8 cellular contexts compared by ENCODE assay signal in the genomic region with DNA sequence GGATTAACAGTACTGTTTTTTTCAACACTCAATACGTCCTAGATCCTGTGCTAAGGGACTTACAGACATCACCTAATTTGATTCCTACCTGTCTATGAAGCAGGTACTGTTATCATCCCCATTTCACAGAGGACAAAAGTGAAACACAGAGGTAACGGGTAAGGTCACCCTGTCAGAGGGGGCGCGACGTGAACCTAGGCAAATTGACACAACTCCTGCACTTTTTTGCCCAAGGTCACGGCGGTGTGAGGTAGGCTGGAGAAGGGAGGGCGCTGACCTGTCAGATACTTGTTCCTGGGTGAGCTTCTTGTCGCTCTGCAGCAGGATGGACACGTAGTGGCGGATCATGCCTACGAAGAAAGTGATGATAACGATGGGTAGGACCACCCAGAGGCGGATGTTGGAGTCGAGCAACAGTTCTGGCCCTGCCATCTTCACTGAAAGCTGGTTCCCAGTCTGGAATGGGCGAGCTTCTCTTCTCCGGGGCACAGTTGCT. TPM values are rescaled to one million over a fixed set of nuclear protein-coding genes. Genes with fewer than 3 reads are reported as not detected.
DNase-seq lines count a peak whose midpoint lies in the region; ATAC-seq and FAIRE-seq lines count a peak whose summit lies in the region.

No MANE protein-coding gene starts in this region.

- H3K9me3 ChIP-seq in iPS-18c (ENCODE audit: control insufficient read depth, insufficient read depth, low read length) (no peaks in the 10 kb centered on the region), stomach smooth muscle (ENCODE audit: control insufficient read depth in 2 of 2, low read length in 2 of 2) (no peaks in the 10 kb centered on the region)

- peaks cover 7% of the 10 kb centered on the region for H3K36me3 Mint-ChIP-seq in activated CD4-positive, alpha-beta T cell treated with anti-CD3 and anti-CD28 coated beads, Interleukin-2, amount 10 ng/mL, durations not matched to agents 7 days and 5 days (ENCODE audit: low read depth)
- H3K36me3 Mint-ChIP-seq in activated naive CD4-positive, alpha-beta T cell treated with anti-CD3 and anti-CD28 coated beads, Interleukin-2, amount 50 U/mL, for 72 hours, result peaks cover 16 to 19% of the 10 kb centered on the region in 2 donors

- H3K9me3 Mint-ChIP-seq in activated CD4-positive, alpha-beta T cell treated with anti-CD3 and anti-CD28 coated beads, Interleukin-2, amount 10 ng/mL, durations not matched to agents 7 days and 5 days, result no peaks in the 10 kb centered on the region
- no peaks in the 10 kb centered on the region for H3K9me3 Mint-ChIP-seq in activated naive CD4-positive, alpha-beta T cell treated with anti-CD3 and anti-CD28 coated beads, Interleukin-2, amount 50 U/mL, for 72 hours

- no peaks in the 10 kb centered on the region for H3K27me3 Mint-ChIP-seq in activated CD4-positive, alpha-beta T cell treated with anti-CD3 and anti-CD28 coated beads, Interleukin-2, amount 10 ng/mL, durations not matched to agents 7 days and 5 days

- POLR2A ChIA-PET in activated CD4-positive, alpha-beta T cell treated with anti-CD3 and anti-CD28 coated beads, Interleukin-2, amount 10 ng/mL, durations not matched to agents 7 days and 5 days (lab: Charles Lee), result no interaction called here

- H3K9ac ChIP-seq in stomach smooth muscle (ENCODE audit: low read length in 2 of 2), result peak overlapping the region; percentile 91 to 97

- peak overlapping the region; percentile 91 for H3K4me3 Mint-ChIP-seq in activated CD4-positive, alpha-beta T cell treated with anti-CD3 and anti-CD28 coated beads, Interleukin-2, amount 10 ng/mL, durations not matched to agents 7 days and 5 days

- H3K36me3 ChIP-seq in stomach smooth muscle (ENCODE audit: control insufficient read depth in 2 of 2, insufficient read depth in 2 of 2, low read length in 2 of 2), result no peaks in the 10 kb centered on the region

- peak overlapping the region; percentile 74 for H3K4me3 ChIP-seq in iPS-18c (ENCODE audit: insufficient read depth, low read depth, low read length)
- H3K4me3 ChIP-seq in stomach smooth muscle (ENCODE audit: low read length in 2 of 2), result peak overlapping the region; percentile 93 to 100

- peaks cover 16% of the 10 kb centered on the region for H3K4me1 ChIP-seq in stomach smooth muscle (ENCODE audit: control insufficient read depth, insufficient read depth, low read length)

- peak overlapping the region; percentile 82 for H3K27ac ChIP-seq in stomach smooth muscle (ENCODE audit: low read length)

- no peak for FAIRE-seq in frontal cortex (lab: Jason Lieb, UNC)

- CTCF ChIA-PET in activated CD4-positive, alpha-beta T cell treated with anti-CD3 and anti-CD28 coated beads, Interleukin-2, amount 10 ng/mL, durations not matched to agents 7 days and 5 days (lab: Charles Lee), result interaction anchor here (0.7 to 3.7 kb wide), 4 partner anchors 9 to 204 kb away, joined by 4 to 15 read pairs (median 4); no protein-coding TSS in a partner anchor

- peak; percentile 31 for ATAC-seq in HG03097 (IDR thresholded peaks at IDR 0.05; ENCODE audit: low FRiP score, unreplicated experiment)
- ATAC-seq in activated naive CD4-positive, alpha-beta T cell treated with anti-CD3 and anti-CD28 coated beads, Interleukin-2, amount 50 U/mL, for 72 hours, result peak; percentile 41 to 60

- peaks cover 31% of the 10 kb centered on the region for H3K4me1 Mint-ChIP-seq in activated CD4-positive, alpha-beta T cell treated with anti-CD3 and anti-CD28 coated beads, Interleukin-2, amount 10 ng/mL, durations not matched to agents 7 days and 5 days

- no peak for DNase-seq in activated CD4-positive, alpha-beta T cell treated with anti-CD3 and anti-CD28 coated beads, Interleukin-2, amount 10 ng/mL, durations not matched to agents 7 days and 5 days
- no peak for DNase-seq in activated CD4-positive, alpha-beta T cell treated with anti-CD3 and anti-CD28 coated beads for 4 hours
- no peak for DNase-seq in activated naive CD4-positive, alpha-beta T cell treated with anti-CD3 and anti-CD28 coated beads, Interleukin-2, amount 50 U/mL, for 72 hours (ENCODE audit: low spot score in 2 of 2)
- DNase-seq in HK-2 (ENCODE audit: unreplicated experiment) (no peak), frontal cortex (ENCODE audit: low spot score in 2 of 2) (no peak)

- no peaks in the 10 kb centered on the region for H3K27me3 ChIP-seq in stomach smooth muscle (ENCODE audit: control insufficient read depth in 1 of 2, insufficient read depth in 2 of 2, low read length in 2 of 2)

- H3K27ac Mint-ChIP-seq in activated CD4-positive, alpha-beta T cell treated with anti-CD3 and anti-CD28 coated beads, Interleukin-2, amount 10 ng/mL, durations not matched to agents 7 days and 5 days, result peak overlapping the region; percentile 98
- H3K27ac Mint-ChIP-seq in activated naive CD4-positive, alpha-beta T cell treated with anti-CD3 and anti-CD28 coated beads, Interleukin-2, amount 50 U/mL, for 72 hours, result peak overlapping the region; percentile 99 to 100

RNA-seq across cellular contexts. Expression of a gene that starts 0.4 kb away (rescaled TPM):
- total RNA-seq in activated CD4-positive, alpha-beta T cell treated with anti-CD3 and anti-CD28 coated beads, Interleukin-2, amount 10 ng/mL, durations not matched to agents 7 days and 5 days, result 10 to 100 TPM; 53.8 to 55.0 TPM
- 10 to 100 TPM; 33.6 to 42.1 TPM for total RNA-seq in activated naive CD4-positive, alpha-beta T cell treated with anti-CD3 and anti-CD28 coated beads, Interleukin-2, amount 50 U/mL, for 72 hours
- total RNA-seq in frontal cortex, result 33.0 TPM

RNA-seq across cellular contexts. Expression of a gene that starts 34.1 kb away (rescaled TPM):
- 1 to 10 TPM; 4.8 to 5.5 TPM for total RNA-seq in activated CD4-positive, alpha-beta T cell treated with anti-CD3 and anti-CD28 coated beads, Interleukin-2, amount 10 ng/mL, durations not matched to agents 7 days and 5 days
- 1 to 10 TPM; 1.6 to 6.7 TPM for total RNA-seq in activated naive CD4-positive, alpha-beta T cell treated with anti-CD3 and anti-CD28 coated beads, Interleukin-2, amount 50 U/mL, for 72 hours
- total RNA-seq in frontal cortex, result 4.1 TPM

RNA-seq across cellular contexts. Expression of a gene that starts 40.0 kb away (rescaled TPM):
- 10 to 100 TPM; 61.2 to 68.1 TPM for total RNA-seq in activated CD4-positive, alpha-beta T cell treated with anti-CD3 and anti-CD28 coated beads, Interleukin-2, amount 10 ng/mL, durations not matched to agents 7 days and 5 days
- total RNA-seq in activated naive CD4-positive, alpha-beta T cell treated with anti-CD3 and anti-CD28 coated beads, Interleukin-2, amount 50 U/mL, for 72 hours, result 100 to 1,000 TPM in 1 of 2 donors, 10 to 100 TPM in 1; 69.7 to 101 TPM
- 6.1 TPM for total RNA-seq in frontal cortex

RNA-seq across cellular contexts. Expression of a gene that starts 52.6 kb away (rescaled TPM):
- 10 to 100 TPM; 13.9 to 16.0 TPM for total RNA-seq in activated CD4-positive, alpha-beta T cell treated with anti-CD3 and anti-CD28 coated beads, Interleukin-2, amount 10 ng/mL, durations not matched to agents 7 days and 5 days
- 10 to 100 TPM; 23.8 to 25.0 TPM for total RNA-seq in activated naive CD4-positive, alpha-beta T cell treated with anti-CD3 and anti-CD28 coated beads, Interleukin-2, amount 50 U/mL, for 72 hours
- 15.5 TPM for total RNA-seq in frontal cortex
